ENCODE assay signal across 1 cellular context in the genomic region with DNA sequence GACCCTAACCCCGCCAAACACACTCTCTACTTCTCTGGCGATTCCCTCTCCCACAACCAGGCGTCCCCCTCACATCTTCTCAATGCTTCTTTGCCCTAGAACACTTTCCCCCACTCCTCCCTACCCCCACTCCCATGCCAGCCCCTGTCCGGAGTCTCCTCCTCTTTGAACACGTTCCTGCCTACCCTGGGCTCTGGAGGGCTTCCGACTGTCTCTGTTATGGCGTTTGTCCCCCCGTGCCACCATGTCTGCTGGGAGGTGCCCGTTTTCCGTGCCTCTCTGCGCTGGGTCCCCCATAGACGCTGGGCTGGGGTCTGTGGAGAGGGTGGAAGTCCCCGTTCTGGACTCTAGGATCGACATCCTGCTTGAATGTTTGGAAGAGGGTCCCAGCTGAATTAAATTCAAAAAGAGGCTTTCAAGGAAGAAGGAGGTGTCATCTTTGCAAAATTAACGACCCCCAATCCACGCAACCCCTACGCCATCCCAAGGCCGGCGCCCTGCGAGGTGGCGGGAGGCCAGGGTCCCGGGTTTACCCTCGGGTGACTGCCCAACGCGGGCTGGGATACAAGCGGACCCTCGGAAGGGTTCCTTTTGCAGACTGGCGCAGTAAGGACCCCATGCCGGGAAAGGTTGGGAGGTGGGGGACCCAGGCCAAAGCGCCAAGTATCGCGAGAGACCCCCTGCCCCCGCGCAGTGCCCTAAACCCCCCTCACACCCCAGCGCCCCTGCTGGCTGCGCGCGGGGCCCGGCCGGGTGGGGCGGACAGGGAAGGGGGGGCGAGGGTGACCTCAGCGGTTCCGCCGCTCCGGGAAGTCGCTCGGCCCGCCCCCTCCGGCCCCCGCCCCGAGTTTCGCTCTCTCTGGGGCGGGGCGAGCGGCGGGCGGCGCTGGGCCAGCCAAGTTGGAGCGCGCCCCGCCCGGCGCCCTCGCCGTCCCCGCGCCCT.
A peak's percentile ranks its signal among the peaks of the same experiment; 100 is the strongest.
TF ChIP-seq lines count a peak whose summit lies in the region.

No MANE protein-coding gene starts in this region.

TF ChIP-seq in HepG2, 621 proteins besides CTCF, POLR2A, EP300 and RAD21 (continued from another document and continues in another):
- TF ChIP-seq, protein P1, sequence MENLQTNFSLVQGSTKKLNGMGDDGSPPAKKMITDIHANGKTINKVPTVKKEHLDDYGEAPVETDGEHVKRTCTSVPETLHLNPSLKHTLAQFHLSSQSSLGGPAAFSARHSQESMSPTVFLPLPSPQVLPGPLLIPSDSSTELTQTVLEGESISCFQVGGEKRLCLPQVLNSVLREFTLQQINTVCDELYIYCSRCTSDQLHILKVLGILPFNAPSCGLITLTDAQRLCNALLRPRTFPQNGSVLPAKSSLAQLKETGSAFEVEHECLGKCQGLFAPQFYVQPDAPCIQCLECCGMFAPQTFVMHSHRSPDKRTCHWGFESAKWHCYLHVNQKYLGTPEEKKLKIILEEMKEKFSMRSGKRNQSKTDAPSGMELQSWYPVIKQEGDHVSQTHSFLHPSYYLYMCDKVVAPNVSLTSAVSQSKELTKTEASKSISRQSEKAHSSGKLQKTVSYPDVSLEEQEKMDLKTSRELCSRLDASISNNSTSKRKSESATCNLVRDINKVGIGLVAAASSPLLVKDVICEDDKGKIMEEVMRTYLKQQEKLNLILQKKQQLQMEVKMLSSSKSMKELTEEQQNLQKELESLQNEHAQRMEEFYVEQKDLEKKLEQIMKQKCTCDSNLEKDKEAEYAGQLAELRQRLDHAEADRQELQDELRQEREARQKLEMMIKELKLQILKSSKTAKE (CRISPR knock-in tag; IDR thresholded peaks at IDR 0.05; ENCODE audit: borderline replicate concordance), result no peak
- no peak for TF ChIP-seq ZNF24 (IDR thresholded peaks at IDR 0.05)
- TF ChIP-seq, protein P2, sequence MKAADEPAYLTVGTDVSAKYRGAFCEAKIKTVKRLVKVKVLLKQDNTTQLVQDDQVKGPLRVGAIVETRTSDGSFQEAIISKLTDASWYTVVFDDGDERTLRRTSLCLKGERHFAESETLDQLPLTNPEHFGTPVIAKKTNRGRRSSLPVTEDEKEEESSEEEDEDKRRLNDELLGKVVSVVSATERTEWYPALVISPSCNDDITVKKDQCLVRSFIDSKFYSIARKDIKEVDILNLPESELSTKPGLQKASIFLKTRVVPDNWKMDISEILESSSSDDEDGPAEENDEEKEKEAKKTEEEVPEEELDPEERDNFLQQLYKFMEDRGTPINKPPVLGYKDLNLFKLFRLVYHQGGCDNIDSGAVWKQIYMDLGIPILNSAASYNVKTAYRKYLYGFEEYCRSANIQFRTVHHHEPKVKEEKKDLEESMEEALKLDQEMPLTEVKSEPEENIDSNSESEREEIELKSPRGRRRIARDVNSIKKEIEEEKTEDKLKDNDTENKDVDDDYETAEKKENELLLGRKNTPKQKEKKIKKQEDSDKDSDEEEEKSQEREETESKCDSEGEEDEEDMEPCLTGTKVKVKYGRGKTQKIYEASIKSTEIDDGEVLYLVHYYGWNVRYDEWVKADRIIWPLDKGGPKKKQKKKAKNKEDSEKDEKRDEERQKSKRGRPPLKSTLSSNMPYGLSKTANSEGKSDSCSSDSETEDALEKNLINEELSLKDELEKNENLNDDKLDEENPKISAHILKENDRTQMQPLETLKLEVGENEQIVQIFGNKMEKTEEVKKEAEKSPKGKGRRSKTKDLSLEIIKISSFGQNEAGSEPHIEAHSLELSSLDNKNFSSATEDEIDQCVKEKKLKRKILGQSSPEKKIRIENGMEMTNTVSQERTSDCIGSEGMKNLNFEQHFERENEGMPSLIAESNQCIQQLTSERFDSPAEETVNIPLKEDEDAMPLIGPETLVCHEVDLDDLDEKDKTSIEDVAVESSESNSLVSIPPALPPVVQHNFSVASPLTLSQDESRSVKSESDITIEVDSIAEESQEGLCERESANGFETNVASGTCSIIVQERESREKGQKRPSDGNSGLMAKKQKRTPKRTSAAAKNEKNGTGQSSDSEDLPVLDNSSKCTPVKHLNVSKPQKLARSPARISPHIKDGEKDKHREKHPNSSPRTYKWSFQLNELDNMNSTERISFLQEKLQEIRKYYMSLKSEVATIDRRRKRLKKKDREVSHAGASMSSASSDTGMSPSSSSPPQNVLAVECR (CRISPR knock-in tag; IDR thresholded peaks at IDR 0.05; ENCODE audit: borderline replicate concordance), result 0 out of 2 replicates have a peak, but pooled peaks have one; percentile 8
- no peak for TF ChIP-seq CBX5 (CRISPR knock-in tag; IDR thresholded peaks at IDR 0.05; ENCODE audit: borderline replicate concordance)
- no peak for TF ChIP-seq ZNF260 (CRISPR knock-in tag; IDR thresholded peaks at IDR 0.05; ENCODE audit: borderline replicate concordance, low read depth)
- TF ChIP-seq ZNF431 (CRISPR knock-in tag; IDR thresholded peaks at IDR 0.05; ENCODE audit: borderline replicate concordance, low read depth), result no peak
- no peak for TF ChIP-seq ZNF432 (CRISPR knock-in tag; IDR thresholded peaks at IDR 0.05; ENCODE audit: borderline replicate concordance)
- TF ChIP-seq CHD4 (IDR thresholded peaks at IDR 0.05; ENCODE audit: borderline replicate concordance, low read length), result peak; percentile 74; the same call in 1 of the 2 replicates
- TF ChIP-seq HOXA7 (CRISPR knock-in tag; IDR thresholded peaks at IDR 0.05), result no peak
- TF ChIP-seq NONO (IDR thresholded peaks at IDR 0.05), result no peak
- TF ChIP-seq NONO (CRISPR knock-in tag; conservative IDR thresholded peaks at IDR 0.05), result peak; percentile 58; the same call in 1 of the 2 replicates
- TF ChIP-seq NCOA5 (CRISPR knock-in tag; IDR thresholded peaks at IDR 0.05), result no peak
- 0 out of 2 replicates have a peak, but pooled peaks have one; percentile 9 for TF ChIP-seq NCOA2 (CRISPR knock-in tag; IDR thresholded peaks at IDR 0.05)
- TF ChIP-seq NFIC (IDR thresholded peaks at IDR 0.05; ENCODE audit: low read length), result no peak
- TF ChIP-seq, protein P3, sequence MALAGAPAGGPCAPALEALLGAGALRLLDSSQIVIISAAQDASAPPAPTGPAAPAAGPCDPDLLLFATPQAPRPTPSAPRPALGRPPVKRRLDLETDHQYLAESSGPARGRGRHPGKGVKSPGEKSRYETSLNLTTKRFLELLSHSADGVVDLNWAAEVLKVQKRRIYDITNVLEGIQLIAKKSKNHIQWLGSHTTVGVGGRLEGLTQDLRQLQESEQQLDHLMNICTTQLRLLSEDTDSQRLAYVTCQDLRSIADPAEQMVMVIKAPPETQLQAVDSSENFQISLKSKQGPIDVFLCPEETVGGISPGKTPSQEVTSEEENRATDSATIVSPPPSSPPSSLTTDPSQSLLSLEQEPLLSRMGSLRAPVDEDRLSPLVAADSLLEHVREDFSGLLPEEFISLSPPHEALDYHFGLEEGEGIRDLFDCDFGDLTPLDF (CRISPR knock-in tag; IDR thresholded peaks at IDR 0.05), result no peak
- TF ChIP-seq, protein P4, sequence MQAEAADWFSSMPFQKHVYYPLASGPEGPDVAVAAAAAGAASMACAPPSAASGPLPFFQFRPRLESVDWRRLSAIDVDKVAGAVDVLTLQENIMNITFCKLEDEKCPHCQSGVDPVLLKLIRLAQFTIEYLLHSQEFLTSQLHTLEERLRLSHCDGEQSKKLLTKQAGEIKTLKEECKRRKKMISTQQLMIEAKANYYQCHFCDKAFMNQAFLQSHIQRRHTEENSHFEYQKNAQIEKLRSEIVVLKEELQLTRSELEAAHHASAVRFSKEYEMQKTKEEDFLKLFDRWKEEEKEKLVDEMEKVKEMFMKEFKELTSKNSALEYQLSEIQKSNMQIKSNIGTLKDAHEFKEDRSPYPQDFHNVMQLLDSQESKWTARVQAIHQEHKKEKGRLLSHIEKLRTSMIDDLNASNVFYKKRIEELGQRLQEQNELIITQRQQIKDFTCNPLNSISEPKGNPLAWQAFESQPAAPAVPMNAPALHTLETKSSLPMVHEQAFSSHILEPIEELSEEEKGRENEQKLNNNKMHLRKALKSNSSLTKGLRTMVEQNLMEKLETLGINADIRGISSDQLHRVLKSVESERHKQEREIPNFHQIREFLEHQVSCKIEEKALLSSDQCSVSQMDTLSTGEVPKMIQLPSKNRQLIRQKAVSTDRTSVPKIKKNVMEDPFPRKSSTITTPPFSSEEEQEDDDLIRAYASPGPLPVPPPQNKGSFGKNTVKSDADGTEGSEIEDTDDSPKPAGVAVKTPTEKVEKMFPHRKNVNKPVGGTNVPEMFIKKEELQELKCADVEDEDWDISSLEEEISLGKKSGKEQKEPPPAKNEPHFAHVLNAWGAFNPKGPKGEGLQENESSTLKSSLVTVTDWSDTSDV (CRISPR knock-in tag; IDR thresholded peaks at IDR 0.05), result 0 out of 2 replicates have a peak, but pooled peaks have one; percentile 61
- no peak for TF ChIP-seq FOXA1 (IDR thresholded peaks at IDR 0.05)
- TF ChIP-seq FOXA1 (CRISPR knock-in tag; IDR thresholded peaks at IDR 0.05), result no peak
- TF ChIP-seq LCORL (IDR thresholded peaks at IDR 0.05), result no peak
- TF ChIP-seq LCORL (CRISPR knock-in tag; IDR thresholded peaks at IDR 0.05), result 0 out of 2 replicates have a peak, but pooled peaks have one; percentile 19
- TF ChIP-seq ZNF556 (CRISPR knock-in tag; IDR thresholded peaks at IDR 0.05; ENCODE audit: borderline replicate concordance), result no peak
- no peak for TF ChIP-seq NR1H2 (CRISPR knock-in tag; IDR thresholded peaks at IDR 0.05; ENCODE audit: borderline replicate concordance, low read depth)
- 0 out of 3 replicates have a peak, but pooled peaks have one; percentile 13 for TF ChIP-seq MXI1 (IDR thresholded peaks at IDR 0.05; ENCODE audit: borderline replicate concordance, low read depth, low read length)
- no peak for TF ChIP-seq RCOR2 (CRISPR knock-in tag; IDR thresholded peaks at IDR 0.05)
- TF ChIP-seq, protein P5, sequence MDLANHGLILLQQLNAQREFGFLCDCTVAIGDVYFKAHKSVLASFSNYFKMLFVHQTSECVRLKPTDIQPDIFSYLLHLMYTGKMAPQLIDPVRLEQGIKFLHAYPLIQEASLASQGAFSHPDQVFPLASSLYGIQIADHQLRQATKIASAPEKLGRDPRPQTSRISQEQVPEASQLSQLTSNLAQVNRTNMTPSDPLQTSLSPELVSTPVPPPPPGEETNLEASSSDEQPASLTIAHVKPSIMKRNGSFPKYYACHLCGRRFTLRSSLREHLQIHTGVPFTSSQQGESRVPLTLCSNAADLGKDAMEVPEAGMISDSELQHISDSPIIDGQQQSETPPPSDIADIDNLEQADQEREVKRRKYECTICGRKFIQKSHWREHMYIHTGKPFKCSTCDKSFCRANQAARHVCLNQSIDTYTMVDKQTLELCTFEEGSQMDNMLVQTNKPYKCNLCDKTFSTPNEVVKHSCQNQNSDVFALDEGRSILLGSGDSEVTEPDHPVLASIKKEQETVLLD (CRISPR knock-in tag; IDR thresholded peaks at IDR 0.05; ENCODE audit: low read depth), result peak; percentile 98
- 0 out of 2 replicates have a peak, but pooled peaks have one; percentile 53 for TF ChIP-seq ZNF670 (CRISPR knock-in tag; IDR thresholded peaks at IDR 0.05; ENCODE audit: borderline replicate concordance)
- TF ChIP-seq ZNF577 (CRISPR knock-in tag; IDR thresholded peaks at IDR 0.05; ENCODE audit: borderline replicate concordance, low read depth), result no peak
- TF ChIP-seq ISL2 (CRISPR knock-in tag; IDR thresholded peaks at IDR 0.05), result no peak
- no peak for TF ChIP-seq TOPORS (CRISPR knock-in tag; IDR thresholded peaks at IDR 0.05)
- no peak for TF ChIP-seq NFYB (CRISPR knock-in tag; IDR thresholded peaks at IDR 0.05)
- TF ChIP-seq, protein P6, sequence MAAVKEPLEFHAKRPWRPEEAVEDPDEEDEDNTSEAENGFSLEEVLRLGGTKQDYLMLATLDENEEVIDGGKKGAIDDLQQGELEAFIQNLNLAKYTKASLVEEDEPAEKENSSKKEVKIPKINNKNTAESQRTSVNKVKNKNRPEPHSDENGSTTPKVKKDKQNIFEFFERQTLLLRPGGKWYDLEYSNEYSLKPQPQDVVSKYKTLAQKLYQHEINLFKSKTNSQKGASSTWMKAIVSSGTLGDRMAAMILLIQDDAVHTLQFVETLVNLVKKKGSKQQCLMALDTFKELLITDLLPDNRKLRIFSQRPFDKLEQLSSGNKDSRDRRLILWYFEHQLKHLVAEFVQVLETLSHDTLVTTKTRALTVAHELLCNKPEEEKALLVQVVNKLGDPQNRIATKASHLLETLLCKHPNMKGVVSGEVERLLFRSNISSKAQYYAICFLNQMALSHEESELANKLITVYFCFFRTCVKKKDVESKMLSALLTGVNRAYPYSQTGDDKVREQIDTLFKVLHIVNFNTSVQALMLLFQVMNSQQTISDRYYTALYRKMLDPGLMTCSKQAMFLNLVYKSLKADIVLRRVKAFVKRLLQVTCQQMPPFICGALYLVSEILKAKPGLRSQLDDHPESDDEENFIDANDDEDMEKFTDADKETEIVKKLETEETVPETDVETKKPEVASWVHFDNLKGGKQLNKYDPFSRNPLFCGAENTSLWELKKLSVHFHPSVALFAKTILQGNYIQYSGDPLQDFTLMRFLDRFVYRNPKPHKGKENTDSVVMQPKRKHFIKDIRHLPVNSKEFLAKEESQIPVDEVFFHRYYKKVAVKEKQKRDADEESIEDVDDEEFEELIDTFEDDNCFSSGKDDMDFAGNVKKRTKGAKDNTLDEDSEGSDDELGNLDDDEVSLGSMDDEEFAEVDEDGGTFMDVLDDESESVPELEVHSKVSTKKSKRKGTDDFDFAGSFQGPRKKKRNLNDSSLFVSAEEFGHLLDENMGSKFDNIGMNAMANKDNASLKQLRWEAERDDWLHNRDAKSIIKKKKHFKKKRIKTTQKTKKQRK (IDR thresholded peaks at IDR 0.05; ENCODE audit: low read length), result no peak
- TF ChIP-seq HOXA5 (CRISPR knock-in tag; IDR thresholded peaks at IDR 0.05), result no peak; the same call in 1 of the 2 replicates
- TF ChIP-seq ZNF709 (CRISPR knock-in tag; IDR thresholded peaks at IDR 0.05), result 0 out of 2 replicates have a peak, but pooled peaks have one; percentile 37
- TF ChIP-seq GTF3A (CRISPR knock-in tag; conservative IDR thresholded peaks at IDR 0.05), result no peak
- TF ChIP-seq, protein P7, sequence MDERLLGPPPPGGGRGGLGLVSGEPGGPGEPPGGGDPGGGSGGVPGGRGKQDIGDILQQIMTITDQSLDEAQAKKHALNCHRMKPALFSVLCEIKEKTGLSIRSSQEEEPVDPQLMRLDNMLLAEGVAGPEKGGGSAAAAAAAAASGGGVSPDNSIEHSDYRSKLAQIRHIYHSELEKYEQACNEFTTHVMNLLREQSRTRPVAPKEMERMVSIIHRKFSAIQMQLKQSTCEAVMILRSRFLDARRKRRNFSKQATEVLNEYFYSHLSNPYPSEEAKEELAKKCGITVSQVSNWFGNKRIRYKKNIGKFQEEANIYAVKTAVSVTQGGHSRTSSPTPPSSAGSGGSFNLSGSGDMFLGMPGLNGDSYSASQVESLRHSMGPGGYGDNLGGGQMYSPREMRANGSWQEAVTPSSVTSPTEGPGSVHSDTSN (CRISPR knock-in tag; IDR thresholded peaks at IDR 0.05), result no peak
- TF ChIP-seq CBX1 (IDR thresholded peaks at IDR 0.05; ENCODE audit: low read depth), result no peak
- no peak for TF ChIP-seq ZNF780A (CRISPR knock-in tag; IDR thresholded peaks at IDR 0.05)
